ENCODE assay signal across 33 cellular contexts in the genomic region with DNA sequence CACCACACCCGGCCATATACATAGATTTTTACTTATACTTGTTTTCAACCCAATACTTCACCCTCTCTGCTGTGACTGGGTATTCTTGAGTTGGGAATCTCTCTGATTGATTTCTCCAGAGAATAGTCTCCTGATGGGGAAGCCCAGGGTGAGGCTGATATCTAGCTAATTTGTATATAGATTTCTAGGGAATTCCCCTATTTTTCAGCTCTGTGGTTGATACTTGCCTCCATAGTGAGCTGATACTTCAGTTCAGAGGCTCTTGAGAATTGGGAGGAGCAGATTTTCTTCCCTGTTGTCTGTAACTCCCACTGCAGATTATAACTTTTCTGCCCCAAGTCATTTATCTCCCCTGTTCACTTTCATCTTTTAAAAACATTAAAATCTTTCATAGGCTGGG. TPM values are rescaled to one million over a fixed set of nuclear protein-coding genes. Genes with fewer than 3 reads are reported as not detected.
"Had no signal": no experiment of that assay in that cellular context is flagged by ENCODE, and none has a peak within 500 bp of the region (broad histone marks: within the 10 kb centered on the region; RNA-seq: fewer than 3 reads in every experiment).

No MANE protein-coding gene starts in this region.

- H3K27me3 Mint-ChIP-seq: dendritic cell treated with granulocyte-macrophage colony-stimulating factor and Interleukin-4, amounts not matched to agents 40 ng/mL and 50 ng/mL, for 4 days; naive thymus-derived CD4-positive, alpha-beta T cell; stimulated activated naive CD8-positive, alpha-beta T cell treated with anti-CD3 and anti-CD28 coated beads, Interleukin-15, Interleukin-2, amounts not matched to agents 100 ng/mL and 50 ng/mL, for 24 hours had no signal

- H3K9me3 ChIP-seq: colonic mucosa, gastroesophageal sphincter, prostate gland, right atrium auricular region, thyroid gland, vagina had no signal

- ATAC-seq: esophagus mucosa; gastroesophageal sphincter; heart left ventricle; left lobe of liver; mucosa of descending colon; naive thymus-derived CD4-positive, alpha-beta T cell; sciatic nerve had no signal

- H3K27ac Mint-ChIP-seq: dendritic cell treated with granulocyte-macrophage colony-stimulating factor and Interleukin-4, amounts not matched to agents 40 ng/mL and 50 ng/mL, for 4 days; mesothelial cell of epicardium; naive thymus-derived CD4-positive, alpha-beta T cell; nephron; neural progenitor cell; stimulated activated naive CD8-positive, alpha-beta T cell treated with anti-CD3 and anti-CD28 coated beads, Interleukin-15, Interleukin-2, amounts not matched to agents 100 ng/mL and 50 ng/mL, for 24 hours had no signal

- H3K9me3 Mint-ChIP-seq: nephron had no signal

- H3K4me3 Mint-ChIP-seq: dendritic cell treated with granulocyte-macrophage colony-stimulating factor and Interleukin-4, amounts not matched to agents 40 ng/mL and 50 ng/mL, for 4 days; endodermal cell; mesothelial cell of epicardium; naive thymus-derived CD4-positive, alpha-beta T cell; nephron; neural progenitor cell; stimulated activated naive CD8-positive, alpha-beta T cell treated with anti-CD3 and anti-CD28 coated beads, Interleukin-15, Interleukin-2, amounts not matched to agents 100 ng/mL and 50 ng/mL, for 24 hours had no signal

- H3K4me1 ChIP-seq: colonic mucosa, gastroesophageal sphincter, neural progenitor cell, prostate gland, thyroid gland, vagina had no signal

- DNase-seq: colonic mucosa; effector CD8-positive, alpha-beta T cell; endodermal cell; foreskin fibroblast; heart left ventricle; kidney; mesenchymal stem cell; mucosa of descending colon; naive thymus-derived CD4-positive, alpha-beta T cell; stimulated activated CD4-positive, alpha-beta T cell treated with anti-CD3 and anti-CD28 coated beads, Interleukin-12 subunit alpha, Interleukin-12 subunit beta, amount 100 ng/mL, for 4 hours; stimulated activated CD4-positive, alpha-beta T cell treated with anti-CD3 and anti-CD28 coated beads, Interleukin-1b, Interleukin-23, amount 100 ng/mL, for 48 hours; stimulated activated CD4-positive, alpha-beta T cell treated with anti-CD3 and anti-CD28 coated beads, Interleukin-4, amount 100 ng/mL, for 1 hour; stimulated activated CD8-positive, alpha-beta memory T cell treated with anti-CD3 and anti-CD28 coated beads, Interleukin-4, amount 100 ng/mL, for 48 hours; thyroid gland; trophoblast cell had no signal

- H3K36me3 ChIP-seq: colonic mucosa, neural progenitor cell, prostate gland had no signal

- H3K4me1 Mint-ChIP-seq: endodermal cell, mesothelial cell of epicardium, nephron, neural progenitor cell had no signal

- H3K27ac ChIP-seq: colonic mucosa, epithelial cell of prostate, gastroesophageal sphincter, heart left ventricle, hepatocyte, neural progenitor cell, prostate gland, right atrium auricular region, thyroid gland, vagina had no signal

- H3K27me3 ChIP-seq: colonic mucosa, gastroesophageal sphincter, heart left ventricle, hepatocyte, neural progenitor cell, right atrium auricular region, thyroid gland, vagina had no signal

- H3K4me3 ChIP-seq: colonic mucosa, gastroesophageal sphincter, heart left ventricle, hepatocyte, lung, mucosa of descending colon, neural progenitor cell, prostate gland, right atrium auricular region, smooth muscle cell, thyroid gland, vagina had no signal

RNA-seq across cellular contexts. Expression of a gene that starts 52.4 kb away (rescaled TPM):
- total RNA-seq: osteocyte, smooth muscle cell, temporal lobe had no signal
